In the genomic region with DNA sequence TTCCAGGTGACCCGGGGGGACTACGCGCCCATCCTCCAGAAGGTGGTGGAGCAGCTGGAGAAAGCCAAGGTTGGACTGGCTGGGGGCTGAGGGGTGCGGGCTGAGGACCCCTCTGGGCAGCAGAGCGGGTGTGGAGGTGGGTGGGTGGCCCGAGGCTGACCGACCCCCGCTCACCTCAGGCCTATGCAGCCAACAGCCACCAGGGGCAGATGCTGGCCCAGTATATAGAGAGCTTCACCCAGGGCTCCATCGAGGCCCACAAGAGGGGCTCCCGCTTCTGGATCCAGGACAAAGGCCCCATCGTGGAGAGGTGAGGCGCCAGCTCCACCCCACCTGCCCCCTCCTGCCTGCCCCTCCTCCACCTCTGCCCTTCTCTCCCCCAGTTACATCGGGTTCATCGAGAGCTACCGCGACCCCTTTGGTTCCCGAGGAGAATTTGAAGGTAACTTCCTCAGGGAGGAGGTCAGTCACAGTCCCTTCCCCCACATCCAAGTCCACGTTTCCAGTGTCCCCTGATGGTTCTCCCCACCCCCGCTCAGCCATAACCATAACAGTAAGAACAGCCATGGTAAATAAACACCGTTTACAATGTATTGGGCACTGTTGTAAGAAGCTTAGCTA, we compare ENCODE assay signal across 14 cellular contexts. TPM values are rescaled to one million over a fixed set of nuclear protein-coding genes. Genes with fewer than 3 reads are reported as not detected.
A peak's percentile ranks its signal among the peaks of the same experiment; 100 is the strongest.
DNase-seq lines count a peak whose midpoint lies in the region; TF ChIP-seq lines count a peak whose summit lies in the region.
"Had no signal": no experiment of that assay in that cellular context is flagged by ENCODE, and none has a peak within 500 bp of the region (broad histone marks: within the 10 kb centered on the region; RNA-seq: fewer than 3 reads in every experiment).

No MANE protein-coding gene starts in this region.

- H2BK12ac ChIP-seq in trophoblast cell (ENCODE audit: low read length): no peak overlapping the region

- TF ChIP-seq POLR2A in tibial nerve (IDR thresholded peaks at IDR 0.05): no peak

- no peaks in the 10 kb centered on the region for H3K4me1 ChIP-seq in DOHH2 (ENCODE audit: control insufficient read depth, low read length)
- no peaks in the 10 kb centered on the region for H3K4me1 ChIP-seq in trophoblast cell (ENCODE audit: control insufficient read depth in 1 of 2, insufficient read depth in 2 of 2, low read length in 2 of 2)
- H3K4me1 ChIP-seq in tibial nerve: no peaks in the 10 kb centered on the region
- H3K4me1 ChIP-seq: SJSA1 had no signal

- WGBS in trophoblast cell (ENCODE audit: extremely low coverage, insufficient coverage, insufficient read length): no CpG with 5 or more reads among the region's 20 CpGs
- WGBS in tibial nerve, 2 donors: 55 to 61% methylated on average over 20 of the region's 20 CpGs

- no peak for DNase-seq in LNCaP clone FGC (ENCODE audit: low read depth)
- DNase-seq in choroid plexus epithelial cell (ENCODE audit: low read depth): no peak
- DNase-seq in osteocyte (ENCODE audit: extremely low spot score, unreplicated experiment): no peak
- DNase-seq in trophoblast cell: no peak
- DNase-seq in tibial nerve (ENCODE audit: low spot score in 2 of 2): no peak
- no peak for DNase-seq in T1000 (lab: John Stamatoyannopoulos, UW)
- no peak for DNase-seq in RKO (ENCODE audit: low spot score)
- DNase-seq: activated CD4-positive, alpha-beta T cell treated with anti-CD3 and anti-CD28 coated beads, Interleukin-2, amount 50 U/mL, for 1 hour; activated naive CD8-positive, alpha-beta T cell treated with anti-CD3 and anti-CD28 coated beads for 36 hours; DMS79; NCI-H2171; transverse colon had no signal

- H4K12ac ChIP-seq in trophoblast cell (ENCODE audit: low read depth, low read length): no peak overlapping the region

- H4K91ac ChIP-seq in trophoblast cell (ENCODE audit: low read depth, low read length): no peak overlapping the region

- no peak overlapping the region for H3K18ac ChIP-seq in trophoblast cell (ENCODE audit: low read length)

- no peaks in the 10 kb centered on the region for H3K27me3 ChIP-seq in DOHH2 (ENCODE audit: control insufficient read depth, low read length)
- no peaks in the 10 kb centered on the region for H3K27me3 ChIP-seq in trophoblast cell (ENCODE audit: insufficient read depth, low read length)
- no peaks in the 10 kb centered on the region for H3K27me3 ChIP-seq in tibial nerve
- H3K27me3 ChIP-seq: SJSA1, transverse colon had no signal

- no peak overlapping the region for H3K4me2 ChIP-seq in DOHH2 (ENCODE audit: low read length)
- no peak overlapping the region for H3K4me2 ChIP-seq in trophoblast cell (ENCODE audit: low read length)

- H3K4me3 ChIP-seq in DOHH2 (ENCODE audit: low read length) (no peak overlapping the region), LNCaP clone FGC (ENCODE audit: low read depth, low read length) (no peak overlapping the region), choroid plexus epithelial cell (ENCODE audit: low read depth, low read length) (no peak overlapping the region), trophoblast cell (ENCODE audit: low read depth, low read length) (no peak overlapping the region), tibial nerve (no peak overlapping the region)
- H3K4me3 ChIP-seq: SJSA1, transverse colon had no signal

- no peaks in the 10 kb centered on the region for H3F3A ChIP-seq in DOHH2 (ENCODE audit: control insufficient read depth, insufficient read depth)

- H3K79me2 ChIP-seq in DOHH2 (ENCODE audit: control insufficient read depth, low read length) (no peaks in the 10 kb centered on the region), trophoblast cell (ENCODE audit: control insufficient read depth, insufficient read depth, low read length, poor library complexity) (no peaks in the 10 kb centered on the region)

- no peak overlapping the region for H4K8ac ChIP-seq in trophoblast cell (ENCODE audit: low read depth, low read length)

- H3K4me1 Mint-ChIP-seq in osteocyte (ENCODE audit: unreplicated experiment): no peaks in the 10 kb centered on the region
- H3K4me1 Mint-ChIP-seq: activated naive CD8-positive, alpha-beta T cell treated with anti-CD3 and anti-CD28 coated beads for 36 hours had no signal

- TF ChIP-seq CTCF in DOHH2 (IDR thresholded peaks at IDR 0.05; ENCODE audit: low read depth, low read length, poor library complexity, severe bottlenecking): peak; percentile 32
- TF ChIP-seq CTCF in LNCaP clone FGC (IDR thresholded peaks at IDR 0.05; ENCODE audit: control insufficient read depth, extremely low read depth, insufficient read depth): peak; percentile 28
- peak; percentile 64 for TF ChIP-seq CTCF in choroid plexus epithelial cell (conservative IDR thresholded peaks at IDR 0.05; ENCODE audit: low read depth, low read length)
- TF ChIP-seq CTCF in osteocyte (IDR thresholded peaks at IDR 0.05): peak; percentile 46
- no peak for TF ChIP-seq CTCF in tibial nerve (IDR thresholded peaks at IDR 0.05)

- H3K14ac ChIP-seq in trophoblast cell (ENCODE audit: low read length): no peak overlapping the region

- H3K27me3 Mint-ChIP-seq in osteocyte (ENCODE audit: unreplicated experiment): no peaks in the 10 kb centered on the region
- H3K27me3 Mint-ChIP-seq: activated naive CD8-positive, alpha-beta T cell treated with anti-CD3 and anti-CD28 coated beads for 36 hours had no signal

- H2BK120ac ChIP-seq in trophoblast cell (ENCODE audit: insufficient read depth, low read length, poor library complexity): no peak overlapping the region

- H3K9me3 Mint-ChIP-seq in osteocyte (ENCODE audit: unreplicated experiment): no peaks in the 10 kb centered on the region
- H3K9me3 Mint-ChIP-seq: activated naive CD8-positive, alpha-beta T cell treated with anti-CD3 and anti-CD28 coated beads for 36 hours had no signal

- H2AFZ ChIP-seq in trophoblast cell (ENCODE audit: insufficient read depth, low read length, poor library complexity): no peak overlapping the region

- no peaks in the 10 kb centered on the region for H3K9me2 ChIP-seq in DOHH2 (replicated peaks; ENCODE audit: control insufficient read depth, low read length)

- H3K4me3 Mint-ChIP-seq in osteocyte (ENCODE audit: unreplicated experiment): no peak overlapping the region
- H3K4me3 Mint-ChIP-seq: activated naive CD8-positive, alpha-beta T cell treated with anti-CD3 and anti-CD28 coated beads for 36 hours had no signal

- H3K4ac ChIP-seq in trophoblast cell (ENCODE audit: low read depth, low read length): no peak overlapping the region

- no peaks in the 10 kb centered on the region for H3K79me1 ChIP-seq in trophoblast cell (ENCODE audit: low read length)

- peaks cover 10% of the 10 kb centered on the region for H3K36me3 Mint-ChIP-seq in osteocyte (ENCODE audit: unreplicated experiment)

- H3K27ac Mint-ChIP-seq in osteocyte (ENCODE audit: unreplicated experiment): no peak overlapping the region
- H3K27ac Mint-ChIP-seq: activated naive CD8-positive, alpha-beta T cell treated with anti-CD3 and anti-CD28 coated beads for 36 hours had no signal

- H3K36me3 ChIP-seq in DOHH2 (ENCODE audit: control insufficient read depth, low read length) (peaks cover 20% of the 10 kb centered on the region; the same call in 1 of the 2 replicates), trophoblast cell (ENCODE audit: control insufficient read depth in 1 of 2, insufficient read depth in 2 of 2, low read length in 2 of 2) (peaks cover 59 to 63% of the 10 kb centered on the region in 2 experiments), tibial nerve (peaks cover 0 to 97% (median 0%) of the 10 kb centered on the region in 3 donors)

- H3K9ac ChIP-seq in trophoblast cell (ENCODE audit: low read length): no peak overlapping the region

- H3K27ac ChIP-seq in DOHH2 (ENCODE audit: low read depth, low read length): no peak overlapping the region
- H3K27ac ChIP-seq in trophoblast cell (ENCODE audit: low read depth, low read length): no peak overlapping the region
- no peak overlapping the region for H3K27ac ChIP-seq in tibial nerve
- H3K27ac ChIP-seq: SJSA1, transverse colon had no signal

- no peak for TF ChIP-seq EP300 in tibial nerve (IDR thresholded peaks at IDR 0.05)

- no peak overlapping the region for H3K23ac ChIP-seq in trophoblast cell (ENCODE audit: low read length)

- H3K9me3 ChIP-seq in DOHH2 (ENCODE audit: control insufficient read depth, insufficient read depth, low read length) (no peaks in the 10 kb centered on the region), trophoblast cell (ENCODE audit: insufficient read depth, low read depth, low read length) (no peaks in the 10 kb centered on the region), tibial nerve (no peaks in the 10 kb centered on the region)
- H3K9me3 ChIP-seq: SJSA1, transverse colon had no signal

- no peak overlapping the region for H2AK5ac ChIP-seq in trophoblast cell (ENCODE audit: low read length)

- H2BK5ac ChIP-seq in trophoblast cell (ENCODE audit: low read depth, low read length, poor library complexity): no peak overlapping the region

- no peaks in the 10 kb centered on the region for H4K20me1 ChIP-seq in DOHH2 (ENCODE audit: control insufficient read depth, insufficient read depth, low read depth, low read length)

RNA-seq across cellular contexts. Expression of a gene that starts 11.2 kb away (rescaled TPM):
- total RNA-seq in osteocyte (32.9 and 41.0 TPM in 2 replicates), tibial nerve (10 to 100 TPM; 12.2 to 41.8 (median 25.0) TPM)
- 30.5 and 31.9 TPM in 2 replicates for polyA plus RNA-seq in trophoblast cell (2013)

RNA-seq across cellular contexts. Expression of a gene that starts 19.0 kb away (rescaled TPM):
- total RNA-seq in osteocyte (44.1 and 51.1 TPM in 2 replicates), tibial nerve (100 to 1,000 TPM in 2 of 4 donors, 10 to 100 TPM in 2; 66.1 to 161 (median 104) TPM)
- polyA plus RNA-seq in trophoblast cell (2013): 14.4 and 16.4 TPM in 2 replicates

RNA-seq across cellular contexts. Expression of a gene that starts 24.7 kb away (rescaled TPM):
- total RNA-seq in osteocyte: 11.9 and 13.6 TPM in 2 replicates
- 3.7 and 4.1 TPM in 2 replicates for polyA plus RNA-seq in trophoblast cell (2013)
- 10 to 100 TPM; 14.4 to 26.4 (median 20.4) TPM for total RNA-seq in tibial nerve

RNA-seq across cellular contexts. Expression of a gene that starts 52.8 kb away (rescaled TPM):
- 42.1 and 45.4 TPM in 2 replicates for total RNA-seq in osteocyte
- 63.3 and 69.5 TPM in 2 replicates for polyA plus RNA-seq in trophoblast cell (2013)
- total RNA-seq in tibial nerve: 10 to 100 TPM; 42.9 to 63.8 (median 53.9) TPM

RNA-seq across cellular contexts. Expression of a gene that starts 54.4 kb away (rescaled TPM):
- total RNA-seq in osteocyte (15.7 and 16.6 TPM in 2 replicates), tibial nerve (10 to 100 TPM; 15.3 to 17.7 (median 16.6) TPM)
- 9.1 and 9.6 TPM in 2 replicates for polyA plus RNA-seq in trophoblast cell (2013)

Comparison
In these comparisons a context has a peak if more than half of its experiments do, and no peak if none do; other contexts are left out.
1. CTCF ChIP-seq: peak in DOHH2 (single experiment), LNCaP clone FGC (single experiment), choroid plexus epithelial cell (single experiment) and osteocyte (single experiment); none in tibial nerve (0 of 5).